Comparison of ENCODE assay signal across 29 cellular contexts in genomic region chr19:23887642-23888041, GRCh38. TPM values are rescaled to one million over a fixed set of nuclear protein-coding genes. Genes with fewer than 3 reads are reported as not detected.
DNase-seq lines count a peak whose midpoint lies in the region; ATAC-seq, FAIRE-seq and TF ChIP-seq lines count a peak whose summit lies in the region.
"Had no signal": no experiment of that assay in that cellular context is flagged by ENCODE, and none has a peak within 500 bp of the region (broad histone marks: within the 10 kb centered on the region; RNA-seq: fewer than 3 reads in every experiment).

No MANE protein-coding gene starts in this region.

- H2AFZ ChIP-seq in PC-3 (ENCODE audit: low read length) (no peak overlapping the region), HepG2 (ENCODE audit: low read length) (no peak overlapping the region)

- no peaks in the 10 kb centered on the region for H3K27me3 ChIP-seq in PC-3 (ENCODE audit: low read length)
- H3K27me3 ChIP-seq in HepG2 (ENCODE audit: control insufficient read depth in 1 of 2, insufficient read depth in 2 of 2, low read length in 2 of 2): no peaks in the 10 kb centered on the region
- no peaks in the 10 kb centered on the region for H3K27me3 ChIP-seq in dorsolateral prefrontal cortex
- H3K27me3 ChIP-seq: SJSA1, spleen had no signal

- H3K4me1 ChIP-seq in PC-3 (ENCODE audit: insufficient read depth, low read length) (no peaks in the 10 kb centered on the region), HepG2 (ENCODE audit: insufficient read depth, low read length) (peaks cover under 1% of the 10 kb centered on the region; the same call in 1 of the 2 replicates), kidney (ENCODE audit: control insufficient read depth in 1 of 2, insufficient read depth in 1 of 2, low read depth in 1 of 2, low read length in 2 of 2) (peaks cover 0 to 7% of the 10 kb centered on the region in 2 donors)
- H3K4me1 ChIP-seq: SJSA1, spleen had no signal

- in situ Hi-C loops in HepG2 (cut with HindIII; ENCODE audit: extremely low pct_ligation_motif_present, low pct_unique_long_range_greater_than_20kb): no loop called here

- no peaks in the 10 kb centered on the region for H3K4me1 Mint-ChIP-seq in activated T-cell treated with anti-CD3 and anti-CD28 coated beads, Interleukin-2, amount 50 U/mL, for 4 hours (ENCODE audit: low read depth)
- H3K4me1 Mint-ChIP-seq: B cell; brain; naive B cell; stimulated activated effector memory CD8-positive, alpha-beta T cell treated with anti-CD3 and anti-CD28 coated beads, Interleukin-12 subunit alpha, Interleukin-12 subunit beta, amount 100 ng/mL, for 72 hours had no signal

- H3K27me3 Mint-ChIP-seq in activated T-cell treated with anti-CD3 and anti-CD28 coated beads, Interleukin-2, amount 50 U/mL, for 4 hours (ENCODE audit: low read depth): no peaks in the 10 kb centered on the region
- H3K27me3 Mint-ChIP-seq: B cell, brain, naive B cell had no signal

- no peaks in the 10 kb centered on the region for H3F3A ChIP-seq in PC-3 (ENCODE audit: low read length, unreplicated experiment)

- H3K9ac ChIP-seq in PC-3 (ENCODE audit: low read length): no peak overlapping the region
- H3K9ac ChIP-seq in HepG2 (ENCODE audit: insufficient read depth, low read depth, low read length): no peak overlapping the region
- H3K9ac ChIP-seq in kidney (ENCODE audit: low read length in 2 of 2): no peak overlapping the region

- DNase-seq in HT-29 (ENCODE audit: low spot score) (peak; percentile 51), PC-3 (peak; percentile 20), HepG2 (ENCODE audit: low spot score) (peak; percentile 69), coronary artery (ENCODE audit: low spot score) (no peak), dorsolateral prefrontal cortex (no peak), kidney (no peak)
- DNase-seq in activated T-cell treated with anti-CD3 and anti-CD28 coated beads, Interleukin-2, amount 50 U/mL, for 4 hours: no peak
- DNase-seq: activated CD4-positive, alpha-beta T cell treated with anti-CD3 and anti-CD28 coated beads for 1 hour; activated T-cell treated with anti-CD3 and anti-CD28 coated beads, Interleukin-2, amount 50 U/mL, for 1 hour; DMS79 treated with DMSO at 0.1 percent for 48 hours; glutamatergic neuron; H7; mesenchymal stem cell; naive B cell; NCI-H2029 treated with DMSO at 0.1 percent for 48 hours; NCI-H446; nucleus accumbens; retina; spleen; stimulated activated CD4-positive, alpha-beta T cell treated with anti-CD3 and anti-CD28 coated beads, Interleukin-2, amount 100 ng/mL, for 48 hours; T-helper 1 cell had no signal

- H3K9me3 ChIP-seq in PC-3 (ENCODE audit: low read length) (no peaks in the 10 kb centered on the region), HepG2 (ENCODE audit: low read length) (peaks cover 76% of the 10 kb centered on the region), kidney (ENCODE audit: control insufficient read depth in 1 of 2, low read length in 2 of 2) (peaks cover 3 to 4% of the 10 kb centered on the region in 2 donors)

- H3K9me2 ChIP-seq in PC-3 (replicated peaks; ENCODE audit: low read length): no peaks in the 10 kb centered on the region

- H3K4me3 ChIP-seq in PC-3 (ENCODE audit: low read length) (no peak overlapping the region), HepG2 (replicated peaks in 1 of 3; ENCODE audit: insufficient read depth in 1 of 3, low read depth in 2 of 3, low read length in 3 of 3) (no peak overlapping the region), coronary artery (no peak overlapping the region), dorsolateral prefrontal cortex (no peak overlapping the region), kidney (ENCODE audit: low read length in 2 of 2) (no peak overlapping the region)
- H3K4me3 ChIP-seq: SJSA1, spleen had no signal

- FAIRE-seq in HepG2 (lab: Jason Lieb, UNC) (no peak), kidney (lab: Jason Lieb, UNC) (no peak)
- FAIRE-seq: colon, HTR-8/SVneo, TTC549 had no signal

- no peaks in the 10 kb centered on the region for H3K36me3 Mint-ChIP-seq in activated T-cell treated with anti-CD3 and anti-CD28 coated beads, Interleukin-2, amount 50 U/mL, for 4 hours (ENCODE audit: insufficient read depth)
- H3K36me3 Mint-ChIP-seq: brain; stimulated activated effector memory CD8-positive, alpha-beta T cell treated with anti-CD3 and anti-CD28 coated beads, Interleukin-12 subunit alpha, Interleukin-12 subunit beta, amount 100 ng/mL, for 72 hours had no signal

- no peak overlapping the region for H3K4me3 Mint-ChIP-seq in activated T-cell treated with anti-CD3 and anti-CD28 coated beads, Interleukin-2, amount 50 U/mL, for 4 hours
- H3K4me3 Mint-ChIP-seq: B cell; brain; naive B cell; stimulated activated effector memory CD8-positive, alpha-beta T cell treated with anti-CD3 and anti-CD28 coated beads, Interleukin-12 subunit alpha, Interleukin-12 subunit beta, amount 100 ng/mL, for 72 hours had no signal

- H3K79me2 ChIP-seq in PC-3 (ENCODE audit: low read length): no peaks in the 10 kb centered on the region
- no peaks in the 10 kb centered on the region for H3K79me2 ChIP-seq in HepG2 (ENCODE audit: insufficient read depth, low read length)

- TF ChIP-seq EP300 in HepG2 (IDR thresholded peaks at IDR 0.05; ENCODE audit: low read depth in 2 of 2, low read length in 2 of 2): no peak
- TF ChIP-seq EP300 in HepG2 (CRISPR knock-in tag; IDR thresholded peaks at IDR 0.05; ENCODE audit: borderline replicate concordance): no peak

- CTCF ChIA-PET in PC-3 (lab: Charles Lee) (no interaction called here), HepG2 (lab: Yijun Ruan, JAX; ENCODE audit: low intra/inter-chr PET ratio, low total read pairs) (no interaction called here)

- no peak for TF ChIP-seq POLR2A in HepG2 (IDR thresholded peaks at IDR 0.05; ENCODE audit: insufficient read depth in 1 of 2, low read depth in 2 of 2, low read length in 2 of 2)

- POLR2A ChIA-PET in PC-3 (lab: Charles Lee; ENCODE audit: unreplicated experiment) (no interaction called here), HepG2 (lab: Yijun Ruan, JAX) (interaction anchor here (1.2 kb wide), 1 partner anchor 146 kb away, joined by 4 read pairs; no protein-coding TSS in a partner anchor)

- intact Hi-C loops in PC-3 (cut with micrococcal nuclease) (no loop called here), HepG2 (cut with micrococcal nuclease; ENCODE audit: unreplicated experiment) (no loop called here), dorsolateral prefrontal cortex (cut with DNase I) (no loop called here), kidney (cut with DNase I) (no loop called here)

- H3K9me3 Mint-ChIP-seq in activated T-cell treated with anti-CD3 and anti-CD28 coated beads, Interleukin-2, amount 50 U/mL, for 4 hours: peaks cover 5% of the 10 kb centered on the region

- H3K4me2 ChIP-seq in PC-3 (ENCODE audit: low read length): no peak overlapping the region
- no peak overlapping the region for H3K4me2 ChIP-seq in HepG2 (ENCODE audit: low read depth, low read length)

- H3K27ac ChIP-seq in 22Rv1: peak overlapping the region; percentile 68
- no peak overlapping the region for H3K27ac ChIP-seq in PC-3 (ENCODE audit: low read length)
- no peak overlapping the region for H3K27ac ChIP-seq in HepG2 (ENCODE audit: extremely low read length, insufficient read depth, low read length)
- H3K27ac ChIP-seq in coronary artery: no peak overlapping the region
- H3K27ac ChIP-seq in dorsolateral prefrontal cortex: no peak overlapping the region
- H3K27ac ChIP-seq in kidney (ENCODE audit: low read depth in 2 of 2, low read length in 2 of 2): no peak overlapping the region
- H3K27ac ChIP-seq: SJSA1, spleen had no signal

- no TSS peak for BruUV-seq in PC-3 (replicated peaks; lab: Mats Ljungman, UMichigan)
- BruUV-seq in HepG2 (replicated peaks; lab: Mats Ljungman, UMichigan): no TSS peak

- WGBS in HepG2 (ENCODE audit: low lambda C conversion rate): 0% methylated on average over 2 of the region's 5 CpGs

- no peaks in the 10 kb centered on the region for H3K36me3 ChIP-seq in PC-3 (ENCODE audit: low read depth, low read length)
- no peaks in the 10 kb centered on the region for H3K36me3 ChIP-seq in HepG2 (replicated peaks in 1 of 2; ENCODE audit: control insufficient read depth in 1 of 2, insufficient read depth in 2 of 2, low read length in 2 of 2)
- H3K36me3 ChIP-seq in kidney (ENCODE audit: control insufficient read depth in 1 of 2, insufficient read depth in 2 of 2, low read length in 2 of 2): no peaks in the 10 kb centered on the region
- H3K36me3 ChIP-seq: SJSA1, spleen had no signal

- ATAC-seq in PC-3: peak; percentile 51; the same call in 1 of the 2 replicates
- ATAC-seq in HepG2: peak; percentile 63
- ATAC-seq in activated T-cell treated with anti-CD3 and anti-CD28 coated beads, Interleukin-2, amount 50 U/mL, for 4 hours: no peak
- ATAC-seq: stimulated activated effector memory CD8-positive, alpha-beta T cell treated with anti-CD3 and anti-CD28 coated beads, Interleukin-12 subunit alpha, Interleukin-12 subunit beta, amount 100 ng/mL, for 72 hours had no signal

- TF ChIP-seq CTCF in 22Rv1 (IDR thresholded peaks at IDR 0.05) (no peak), PC-3 (conservative IDR thresholded peaks at IDR 0.05; ENCODE audit: low read depth, low read length) (no peak), HepG2 (CRISPR knock-in tag; IDR thresholded peaks at IDR 0.05) (no peak), coronary artery (IDR thresholded peaks at IDR 0.05) (no peak), dorsolateral prefrontal cortex (IDR thresholded peaks at IDR 0.05 in 54 of 56, conservative IDR thresholded peaks at IDR 0.05 in 2 of 56; ENCODE audit: low read depth in 1 of 56, partially characterized antibody in 56 of 56) (no peak), kidney (IDR thresholded peaks at IDR 0.05; ENCODE audit: borderline replicate concordance, extremely low read depth, insufficient read depth) (no peak)

- H4K20me1 ChIP-seq in PC-3 (ENCODE audit: low read length) (no peaks in the 10 kb centered on the region), HepG2 (ENCODE audit: insufficient read depth, low read length) (no peaks in the 10 kb centered on the region)

- no peak for TF ChIP-seq RAD21 in HepG2 (CRISPR knock-in tag; IDR thresholded peaks at IDR 0.05)

RNA-seq across cellular contexts. Expression of gene ZNF726, which starts 27.0 kb away (rescaled TPM):
- not detected in 2 replicates for total RNA-seq in HT-29 (2014; rRNA removed; shearing (Covaris generic))
- total RNA-seq in PC-3 (2014; rRNA removed): 12.7 and 12.8 TPM in 2 replicates
- total RNA-seq in HepG2 (2016; rRNA removed; fragmentation: Illumina TruSeq; extraction: Trizol): not detected in 2 replicates
- not detected in 2 replicates for total RNA-seq in HepG2 (2016; cell fraction: cytosol; rRNA removed; fragmentation: Illumina TruSeq; extraction: Trizol; ENCODE audit: low read depth)
- not detected in 2 replicates for total RNA-seq in HepG2 (2016; cell fraction: insoluble cytoplasmic fraction; rRNA removed; fragmentation: Illumina TruSeq; extraction: Trizol)
- total RNA-seq in HepG2 (2016; cell fraction: membrane; rRNA removed; fragmentation: Illumina TruSeq; extraction: Trizol): not detected in 2 replicates
- total RNA-seq in HepG2 (2016; cell fraction: nucleus; rRNA removed; fragmentation: Illumina TruSeq; extraction: Trizol): not detected in 2 replicates
- polyA plus RNA-seq in HepG2 (2011; rRNA removed): not detected in 2 replicates
- polyA plus RNA-seq in HepG2 (2011; cell fraction: cytosol; rRNA removed): not detected in 2 replicates
- not detected in 2 replicates for polyA plus RNA-seq in HepG2 (2011; cell fraction: nucleus; rRNA removed)
- polyA plus RNA-seq in HepG2 (2012): not detected in 2 replicates
- polyA plus RNA-seq in HepG2 (2016; cell fraction: cytosol; fragmentation: Illumina TruSeq; extraction: Trizol; ENCODE audit: low read depth): not detected in 2 replicates
- not detected in 2 replicates for polyA plus RNA-seq in HepG2 (2016; cell fraction: insoluble cytoplasmic fraction; fragmentation: Illumina TruSeq; extraction: Trizol; ENCODE audit: low read depth)
- not detected in 2 replicates for polyA plus RNA-seq in HepG2 (2016; cell fraction: membrane; fragmentation: Illumina TruSeq; extraction: Trizol; ENCODE audit: low read depth)
- polyA plus RNA-seq in HepG2 (2016; cell fraction: nucleus; fragmentation: Illumina TruSeq; extraction: Trizol; ENCODE audit: insufficient read depth, low read depth): not detected in 2 replicates
- not detected in 2 replicates for polyA minus RNA-seq in HepG2 (2011; rRNA and poly(A)+ RNA removed; ENCODE audit: low replicate concordance)
- not detected in 2 replicates for polyA minus RNA-seq in HepG2 (2011; cell fraction: cytosol; rRNA and poly(A)+ RNA removed)
- not detected in 2 replicates for polyA minus RNA-seq in HepG2 (2011; cell fraction: nucleus; rRNA and poly(A)+ RNA removed)
- 1 to 10 TPM; 7.3 to 8.7 (median 7.6) TPM for total RNA-seq in activated T-cell treated with anti-CD3 and anti-CD28 coated beads, Interleukin-2, amount 50 U/mL, for 4 hours
- total RNA-seq in dorsolateral prefrontal cortex: 1 to 10 TPM; 2.1 to 8.3 (median 4.2) TPM
- total RNA-seq in kidney: 6.4 TPM
- 2.7 TPM for polyA plus RNA-seq in kidney (ENCODE audit: insufficient read depth, low read depth, low replicate concordance)
- total RNA-seq: H7 had no signal

Comparison
In these comparisons a context has a peak if more than half of its experiments do, and no peak if none do; other contexts are left out.
1. DNase-seq: peak in HT-29 (single experiment), PC-3 (single experiment) and HepG2 (single experiment); none in coronary artery (single experiment), activated T-cell treated with anti-CD3 and anti-CD28 coated beads, Interleukin-2, amount 50 U/mL, for 4 hours (single experiment), dorsolateral prefrontal cortex (0 of 10) and kidney (single experiment).
2. ATAC-seq: peak in PC-3 (single experiment) and HepG2 (single experiment); none in activated T-cell treated with anti-CD3 and anti-CD28 coated beads, Interleukin-2, amount 50 U/mL, for 4 hours (0 of 2).